In genomic region chr2:228674155-228674554, GRCh38 we compare ENCODE assay signal across 20 cellular contexts.
"Had no signal": no experiment of that assay in that cellular context is flagged by ENCODE, and none has a peak within 500 bp of the region (broad histone marks: within the 10 kb centered on the region; RNA-seq: fewer than 3 reads in every experiment).

No MANE protein-coding gene starts in this region.

- H3K4me3 ChIP-seq: cardiac muscle cell, esophagus muscularis mucosa, lung, tibial artery had no signal

- H3K4me3 Mint-ChIP-seq: activated CD8-positive, alpha-beta T cell treated with anti-CD3 and anti-CD28 coated beads for 36 hours; activated naive CD8-positive, alpha-beta T cell treated with anti-CD3 and anti-CD28 coated beads for 36 hours; activated T-helper 17 cell treated with anti-CD3 and anti-CD28 coated beads, Interleukin-2, amount 50 U/mL, for 72 hours; mesothelial cell of epicardium; nephron had no signal

- H3K27me3 Mint-ChIP-seq: activated CD8-positive, alpha-beta T cell treated with anti-CD3 and anti-CD28 coated beads for 36 hours; activated naive CD8-positive, alpha-beta T cell treated with anti-CD3 and anti-CD28 coated beads for 36 hours; activated T-helper 17 cell treated with anti-CD3 and anti-CD28 coated beads, Interleukin-2, amount 50 U/mL, for 72 hours had no signal

- H3K36me3 Mint-ChIP-seq: mesothelial cell of epicardium had no signal

- H3K4me1 ChIP-seq: esophagus muscularis mucosa had no signal

- H3K27ac ChIP-seq: cardiac muscle cell, esophagus muscularis mucosa, tibial artery had no signal

- H3K36me3 ChIP-seq: cardiac muscle cell, esophagus muscularis mucosa, tibial artery had no signal

- H3K27me3 ChIP-seq: cardiac muscle cell, esophagus muscularis mucosa, tibial artery had no signal

- H3K27ac Mint-ChIP-seq: activated CD8-positive, alpha-beta T cell treated with anti-CD3 and anti-CD28 coated beads for 36 hours; activated naive CD8-positive, alpha-beta T cell treated with anti-CD3 and anti-CD28 coated beads for 36 hours; activated T-helper 17 cell treated with anti-CD3 and anti-CD28 coated beads, Interleukin-2, amount 50 U/mL, for 72 hours; mesothelial cell of epicardium had no signal

- H3K9me3 Mint-ChIP-seq: activated CD8-positive, alpha-beta T cell treated with anti-CD3 and anti-CD28 coated beads for 36 hours had no signal

- H3K9me3 ChIP-seq: esophagus muscularis mucosa, tibial artery had no signal

- ATAC-seq: activated CD8-positive, alpha-beta T cell treated with anti-CD3 and anti-CD28 coated beads for 36 hours; activated T-helper 17 cell treated with anti-CD3 and anti-CD28 coated beads, Interleukin-2, amount 50 U/mL, for 72 hours; left cardiac atrium; stimulated activated naive CD8-positive, alpha-beta T cell treated with anti-CD3 and anti-CD28 coated beads, Interleukin-15, Interleukin-2, amounts not matched to agents 100 U/mL and 50 U/mL, for 24 hours had no signal

- H3K4me1 Mint-ChIP-seq: activated naive CD8-positive, alpha-beta T cell treated with anti-CD3 and anti-CD28 coated beads for 36 hours; activated T-helper 17 cell treated with anti-CD3 and anti-CD28 coated beads, Interleukin-2, amount 50 U/mL, for 72 hours; mesothelial cell of epicardium had no signal

- DNase-seq: activated CD4-positive, alpha-beta T cell treated with anti-CD3 and anti-CD28 coated beads for 48 hours; activated CD4-positive, CD25-positive, alpha-beta regulatory T cell; activated CD8-positive, alpha-beta T cell treated with anti-CD3 and anti-CD28 coated beads for 36 hours; activated naive CD4-positive, alpha-beta T cell; activated naive CD8-positive, alpha-beta T cell treated with anti-CD3 and anti-CD28 coated beads for 36 hours; activated T-cell treated with anti-CD3 and anti-CD28 coated beads, Interleukin-2, amount 50 U/mL, for 1 hour; amniotic stem cell; dermis blood vessel endothelial cell; effector memory CD4-positive, alpha-beta T cell; left cardiac atrium; stimulated activated naive CD8-positive, alpha-beta T cell treated with anti-CD3 and anti-CD28 coated beads, Interleukin-15, Interleukin-2, amounts not matched to agents 100 U/mL and 50 U/mL, for 24 hours; substantia nigra; T-helper 9 cell; tibial artery had no signal
